ENCODE assay signal across 9 cellular contexts in genomic region chr10:97500297-97500575, GRCh38. TPM values are rescaled to one million over a fixed set of nuclear protein-coding genes. Genes with fewer than 3 reads are reported as not detected.
A peak's percentile ranks its signal among the peaks of the same experiment; 100 is the strongest.
DNase-seq lines count a peak whose midpoint lies in the region; ATAC-seq, FAIRE-seq and TF ChIP-seq lines count a peak whose summit lies in the region.
"Had no signal": no experiment of that assay in that cellular context is flagged by ENCODE, and none has a peak within 500 bp of the region (broad histone marks: within the 10 kb centered on the region; RNA-seq: fewer than 3 reads in every experiment).

No MANE protein-coding gene starts in this region.

- intact Hi-C loops in lower leg skin (cut with DNase I; ENCODE audit: low total_unique reads), result no loop called here

- no peak for TF ChIP-seq RAD21 in A549 (conservative IDR thresholded peaks at IDR 0.05 in 1 of 2, IDR thresholded peaks at IDR 0.05 in 1 of 2)

- no peak for TF ChIP-seq CTCF in A549 (IDR thresholded peaks at IDR 0.05)
- TF ChIP-seq CTCF in HL-60 (IDR thresholded peaks at IDR 0.05; ENCODE audit: insufficient read depth, low read length), result no peak
- no peak for TF ChIP-seq CTCF in lower leg skin (IDR thresholded peaks at IDR 0.05)

- WGBS in A549 (ENCODE audit: missing lambda C conversion rate), result 95% methylated on average over 2 of the region's 2 CpGs
- 67 to 73% methylated on average over 2 of the region's 2 CpGs for WGBS in lower leg skin, 2 donors

- DNase-seq in A549 (ENCODE audit: low read depth in 1 of 2, low spot score in 1 of 2) (no peak), HL-60 (ENCODE audit: low read depth in 1 of 2, low spot score in 1 of 2) (no peak), naive B cell (no peak), lower leg skin (ENCODE audit: low spot score in 2 of 2) (no peak), NCI-H2081 (lab: John Stamatoyannopoulos, UW) (no peak), 8988T (no peak)
- DNase-seq: cortex of kidney had no signal

- H3K9me3 Mint-ChIP-seq in naive B cell, result peaks cover 0 to 2% (median 0%) of the 10 kb centered on the region in 7 donors

- H3K27me3 ChIP-seq in HL-60 (ENCODE audit: insufficient read depth, poor library complexity, severe bottlenecking) (no peaks in the 10 kb centered on the region), endocrine pancreas (ENCODE audit: control insufficient read depth, insufficient read depth, low read length) (no peaks in the 10 kb centered on the region)

- TF ChIP-seq POLR2A in A549 (IDR thresholded peaks at IDR 0.05; ENCODE audit: low read length), result no peak
- TF ChIP-seq POLR2A in lower leg skin (IDR thresholded peaks at IDR 0.05), result no peak

- no peak for TF ChIP-seq EP300 in A549 (IDR thresholded peaks at IDR 0.05)

- CTCF ChIA-PET in A549 (lab: Yijun Ruan, JAX), result interaction anchor here (0.8 to 4.7 kb wide), 8 partner anchors 8 to 191 kb away, joined by 3 to 38 read pairs (median 4); no protein-coding TSS in a partner anchor

- peaks cover 0 to 3% of the 10 kb centered on the region in 2 donors for H3K36me3 Mint-ChIP-seq in naive B cell

- no peak overlapping the region for H3K9ac ChIP-seq in endocrine pancreas (ENCODE audit: control insufficient read depth, insufficient read depth, low read length)

- H3K4me1 ChIP-seq in A549 (peaks cover 23% of the 10 kb centered on the region; the same call in 2 of the 3 replicates), endocrine pancreas (ENCODE audit: control insufficient read depth, insufficient read depth, low read length) (peaks cover 11% of the 10 kb centered on the region)

- H3K9me3 ChIP-seq in A549, result no peaks in the 10 kb centered on the region
- no peaks in the 10 kb centered on the region for H3K9me3 ChIP-seq in endocrine pancreas (ENCODE audit: control insufficient read depth, low read length)

- no peak for ATAC-seq in A549
- ATAC-seq in naive B cell (ENCODE audit: low read depth in 2 of 2), result no peak
- no peak for ATAC-seq in HG03196 (IDR thresholded peaks at IDR 0.05; ENCODE audit: unreplicated experiment)

- no peak overlapping the region for H3K27ac Mint-ChIP-seq in naive B cell

- H3K36me3 ChIP-seq in endocrine pancreas (ENCODE audit: control insufficient read depth, insufficient read depth, low read length), result no peaks in the 10 kb centered on the region

- peak overlapping the region; percentile 6 to 99 (median 84) for H3K4me3 Mint-ChIP-seq in naive B cell

- H3K4me3 ChIP-seq in A549, result peak overlapping the region; percentile 74; the same call in 1 of the 3 replicates
- H3K4me3 ChIP-seq in HL-60 (replicated peaks; ENCODE audit: insufficient read depth, low read length), result peak overlapping the region; percentile 95
- peak overlapping the region; percentile 50 for H3K4me3 ChIP-seq in endocrine pancreas (ENCODE audit: control insufficient read depth, insufficient read depth, low read length)
- H3K4me3 ChIP-seq in lower leg skin (ENCODE audit: low read depth, poor library complexity, severe bottlenecking), result no peak overlapping the region

- peak overlapping the region; percentile 76 for H3K4me2 ChIP-seq in A549

- H3K27me3 Mint-ChIP-seq in naive B cell, result peaks cover 0 to 25% (median 20%) of the 10 kb centered on the region in 3 donors

- peaks cover 14 to 37% (median 34%) of the 10 kb centered on the region in 3 donors for H3K4me1 Mint-ChIP-seq in naive B cell

- no peak overlapping the region for H3K27ac ChIP-seq in A549
- no peak overlapping the region; the same call in 1 of the 2 replicates for H3K27ac ChIP-seq in HL-60 (replicated peaks)

- FAIRE-seq in A549 (lab: Jason Lieb, UNC), result no peak

- POLR2A ChIA-PET in A549 (lab: Yijun Ruan, JAX), result no interaction called here

TF ChIP-seq in A549, 52 proteins besides CTCF, POLR2A, EP300 and RAD21:
- TF ChIP-seq USF2 (IDR thresholded peaks at IDR 0.05) (no peak), PBX3 (IDR thresholded peaks at IDR 0.05) (no peak), ZFP36 (IDR thresholded peaks at IDR 0.05; ENCODE audit: borderline replicate concordance, partially characterized antibody) (no peak), NFE2L2 (conservative IDR thresholded peaks at IDR 0.05; ENCODE audit: low read length) (no peak), ESRRA (IDR thresholded peaks at IDR 0.05; ENCODE audit: borderline replicate concordance, low read length) (no peak), ATOH8 (CRISPR knock-in tag; IDR thresholded peaks at IDR 0.05; ENCODE audit: low read depth) (no peak), KDM1A (IDR thresholded peaks at IDR 0.05; ENCODE audit: low read depth) (no peak), HOXB5 (CRISPR knock-in tag; IDR thresholded peaks at IDR 0.05) (no peak), GATA3 (IDR thresholded peaks at IDR 0.05; ENCODE audit: borderline replicate concordance) (no peak), ZSCAN20 (CRISPR knock-in tag; IDR thresholded peaks at IDR 0.05) (no peak)

RNA-seq across cellular contexts. Expression of gene UBTD1, which starts 1.5 kb away (rescaled TPM):
- polyA plus RNA-seq in A549 (2011; rRNA removed) (4.8 and 5.9 TPM in 2 replicates), A549 (2017; fragmentation: RNase III; extraction: RNeasy Plus Mini Kit Qiagen cat#74134 plus additional on column Dnase treatment) (9.1 to 11.6 TPM (median 10.4 TPM) in 3 replicates), naive B cell (ENCODE audit: low read depth in 6 of 6) (1 to 10 TPM in 3 of 6 donors, under 1 TPM in 2, not detected in 1; 0.60 to 1.2 (median 1.0) TPM)
- polyA plus RNA-seq in A549 (2012; cell fraction: cytosol; rRNA removed), result 16.8 and 21.8 TPM in 2 replicates
- polyA plus RNA-seq in A549 (2012; cell fraction: nucleus; rRNA removed), result 14.3 and 19.8 TPM in 2 replicates
- polyA minus RNA-seq in A549 (2011; rRNA and poly(A)+ RNA removed), result 1.7 and 4.1 TPM in 2 replicates
- total RNA-seq in lower leg skin, result 10 to 100 TPM; 42.7 to 60.6 (median 59.6) TPM

RNA-seq across cellular contexts. Expression of gene MMS19, which starts 2.0 kb away (rescaled TPM):
- polyA plus RNA-seq in A549 (2011; rRNA removed) (65.6 and 83.4 TPM in 2 replicates), A549 (2017; fragmentation: RNase III; extraction: RNeasy Plus Mini Kit Qiagen cat#74134 plus additional on column Dnase treatment) (56.3 to 60.6 TPM (median 60.4 TPM) in 3 replicates), naive B cell (ENCODE audit: low read depth in 6 of 6) (10 to 100 TPM; 22.5 to 44.3 (median 26.6) TPM)
- polyA plus RNA-seq in A549 (2012; cell fraction: cytosol; rRNA removed), result 58.3 and 75.3 TPM in 2 replicates
- 193 and 200 TPM in 2 replicates for polyA plus RNA-seq in A549 (2012; cell fraction: nucleus; rRNA removed)
- 136 and 153 TPM in 2 replicates for polyA minus RNA-seq in A549 (2011; rRNA and poly(A)+ RNA removed)
- 100 to 1,000 TPM; 103 to 142 (median 115) TPM for total RNA-seq in lower leg skin

RNA-seq across cellular contexts. Expression of gene ZDHHC16, which starts 54.3 kb away (rescaled TPM):
- polyA plus RNA-seq in A549 (2011; rRNA removed), result 57.0 and 71.6 TPM in 2 replicates
- 70.1 and 86.8 TPM in 2 replicates for polyA plus RNA-seq in A549 (2012; cell fraction: cytosol; rRNA removed)
- 65.8 and 75.7 TPM in 2 replicates for polyA plus RNA-seq in A549 (2012; cell fraction: nucleus; rRNA removed)
- 47.7 to 53.0 TPM (median 51.0 TPM) in 3 replicates for polyA plus RNA-seq in A549 (2017; fragmentation: RNase III; extraction: RNeasy Plus Mini Kit Qiagen cat#74134 plus additional on column Dnase treatment)
- 95.0 and 111 TPM in 2 replicates for polyA minus RNA-seq in A549 (2011; rRNA and poly(A)+ RNA removed)
- 10 to 100 TPM; 23.2 to 57.2 (median 29.5) TPM for polyA plus RNA-seq in naive B cell (ENCODE audit: low read depth in 6 of 6)
- total RNA-seq in lower leg skin, result 10 to 100 TPM; 12.1 to 21.8 (median 16.1) TPM

RNA-seq across cellular contexts. Expression of gene EXOSC1, which starts 54.4 kb away (rescaled TPM):
- polyA plus RNA-seq in A549 (2011; rRNA removed), result 64.0 and 71.7 TPM in 2 replicates
- polyA plus RNA-seq in A549 (2012; cell fraction: cytosol; rRNA removed), result 61.0 and 63.8 TPM in 2 replicates
- polyA plus RNA-seq in A549 (2012; cell fraction: nucleus; rRNA removed), result 30.0 and 36.1 TPM in 2 replicates
- 54.0 to 54.8 TPM (median 54.8 TPM) in 3 replicates for polyA plus RNA-seq in A549 (2017; fragmentation: RNase III; extraction: RNeasy Plus Mini Kit Qiagen cat#74134 plus additional on column Dnase treatment)
- 37.4 and 41.4 TPM in 2 replicates for polyA minus RNA-seq in A549 (2011; rRNA and poly(A)+ RNA removed)
- 10 to 100 TPM; 47.3 to 72.0 (median 65.8) TPM for polyA plus RNA-seq in naive B cell (ENCODE audit: low read depth in 6 of 6)
- total RNA-seq in lower leg skin, result 10 to 100 TPM; 13.9 to 33.0 (median 26.2) TPM
